2 cellular contexts compared by ENCODE assay signal in the genomic region with DNA sequence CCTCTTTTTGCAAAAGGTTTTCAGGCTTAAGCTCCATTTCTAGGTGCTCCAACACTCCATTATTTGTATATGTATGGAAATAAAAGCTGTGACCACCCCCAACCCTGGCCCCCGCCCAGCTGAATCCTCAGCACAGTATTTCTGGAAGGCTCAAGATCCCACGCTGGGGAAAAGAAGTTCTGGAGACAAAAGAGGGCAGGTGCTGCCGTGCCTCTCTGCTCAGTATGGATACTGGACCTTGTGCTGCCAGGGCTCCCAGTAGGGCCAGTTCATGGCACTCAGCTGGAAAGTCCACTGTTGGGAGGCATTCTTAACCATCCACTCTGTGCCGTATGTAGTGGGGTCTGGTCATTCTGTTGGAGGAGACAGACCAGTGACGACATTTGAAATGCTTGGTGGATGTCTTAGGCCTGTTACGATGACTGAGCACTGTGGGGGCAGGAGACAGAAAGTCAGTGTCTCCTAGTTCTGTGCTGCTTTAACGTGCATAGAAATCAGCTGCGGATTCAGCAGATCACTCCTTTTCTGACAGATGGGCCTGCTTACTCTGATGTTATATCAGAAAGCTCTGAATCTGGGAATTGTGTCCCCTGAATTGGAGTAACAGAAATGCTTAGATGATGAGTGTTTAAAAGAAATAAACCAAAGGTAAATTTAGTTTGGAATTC.
TF ChIP-seq lines count a peak whose summit lies in the region.

No MANE protein-coding gene starts in this region.

TF ChIP-seq in GM12878, 131 proteins besides CTCF, POLR2A, EP300 and RAD21 (continues in another document):
- TF ChIP-seq SP1 (IDR thresholded peaks at IDR 0.05; ENCODE audit: low read depth, low read length), result no peak
- TF ChIP-seq ZNF687 (IDR thresholded peaks at IDR 0.05), result no peak
- no peak for TF ChIP-seq NFXL1 (IDR thresholded peaks at IDR 0.05; ENCODE audit: borderline replicate concordance)
- TF ChIP-seq ESRRA (IDR thresholded peaks at IDR 0.05; ENCODE audit: low read length), result no peak
- TF ChIP-seq BMI1 (IDR thresholded peaks at IDR 0.05; ENCODE audit: borderline replicate concordance), result no peak
- no peak for TF ChIP-seq USF1 (IDR thresholded peaks at IDR 0.05; ENCODE audit: borderline replicate concordance, extremely low read length, insufficient read depth, low read depth, low read length)
- TF ChIP-seq PRDM15 (CRISPR knock-in tag; IDR thresholded peaks at IDR 0.05), result no peak
- no peak for TF ChIP-seq HDAC6 (IDR thresholded peaks at IDR 0.05; ENCODE audit: unreplicated experiment)
- TF ChIP-seq BHLHE40 (IDR thresholded peaks at IDR 0.05; ENCODE audit: borderline replicate concordance in 1 of 2, low read depth in 2 of 2, low read length in 1 of 2), result no peak
- TF ChIP-seq, protein P1, sequence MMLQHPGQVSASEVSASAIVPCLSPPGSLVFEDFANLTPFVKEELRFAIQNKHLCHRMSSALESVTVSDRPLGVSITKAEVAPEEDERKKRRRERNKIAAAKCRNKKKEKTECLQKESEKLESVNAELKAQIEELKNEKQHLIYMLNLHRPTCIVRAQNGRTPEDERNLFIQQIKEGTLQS (IDR thresholded peaks at IDR 0.05; ENCODE audit: borderline replicate concordance, extremely low read depth, low read depth, low read length), result no peak
- TF ChIP-seq, protein P2, sequence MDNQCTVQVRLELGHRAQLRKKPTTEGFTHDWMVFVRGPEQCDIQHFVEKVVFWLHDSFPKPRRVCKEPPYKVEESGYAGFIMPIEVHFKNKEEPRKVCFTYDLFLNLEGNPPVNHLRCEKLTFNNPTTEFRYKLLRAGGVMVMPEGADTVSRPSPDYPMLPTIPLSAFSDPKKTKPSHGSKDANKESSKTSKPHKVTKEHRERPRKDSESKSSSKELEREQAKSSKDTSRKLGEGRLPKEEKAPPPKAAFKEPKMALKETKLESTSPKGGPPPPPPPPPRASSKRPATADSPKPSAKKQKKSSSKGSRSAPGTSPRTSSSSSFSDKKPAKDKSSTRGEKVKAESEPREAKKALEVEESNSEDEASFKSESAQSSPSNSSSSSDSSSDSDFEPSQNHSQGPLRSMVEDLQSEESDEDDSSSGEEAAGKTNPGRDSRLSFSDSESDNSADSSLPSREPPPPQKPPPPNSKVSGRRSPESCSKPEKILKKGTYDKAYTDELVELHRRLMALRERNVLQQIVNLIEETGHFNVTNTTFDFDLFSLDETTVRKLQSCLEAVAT (IDR thresholded peaks at IDR 0.05), result no peak
- no peak for TF ChIP-seq IKZF2 (IDR thresholded peaks at IDR 0.05)

TF ChIP-seq in neural cell, 6 proteins besides CTCF, POLR2A, EP300 and RAD21:
- TF ChIP-seq TAF1 (IDR thresholded peaks at IDR 0.05; ENCODE audit: low read depth) (no peak), SMC3 (conservative IDR thresholded peaks at IDR 0.05; ENCODE audit: poor library complexity) (no peak)
- TF ChIP-seq, protein P3, sequence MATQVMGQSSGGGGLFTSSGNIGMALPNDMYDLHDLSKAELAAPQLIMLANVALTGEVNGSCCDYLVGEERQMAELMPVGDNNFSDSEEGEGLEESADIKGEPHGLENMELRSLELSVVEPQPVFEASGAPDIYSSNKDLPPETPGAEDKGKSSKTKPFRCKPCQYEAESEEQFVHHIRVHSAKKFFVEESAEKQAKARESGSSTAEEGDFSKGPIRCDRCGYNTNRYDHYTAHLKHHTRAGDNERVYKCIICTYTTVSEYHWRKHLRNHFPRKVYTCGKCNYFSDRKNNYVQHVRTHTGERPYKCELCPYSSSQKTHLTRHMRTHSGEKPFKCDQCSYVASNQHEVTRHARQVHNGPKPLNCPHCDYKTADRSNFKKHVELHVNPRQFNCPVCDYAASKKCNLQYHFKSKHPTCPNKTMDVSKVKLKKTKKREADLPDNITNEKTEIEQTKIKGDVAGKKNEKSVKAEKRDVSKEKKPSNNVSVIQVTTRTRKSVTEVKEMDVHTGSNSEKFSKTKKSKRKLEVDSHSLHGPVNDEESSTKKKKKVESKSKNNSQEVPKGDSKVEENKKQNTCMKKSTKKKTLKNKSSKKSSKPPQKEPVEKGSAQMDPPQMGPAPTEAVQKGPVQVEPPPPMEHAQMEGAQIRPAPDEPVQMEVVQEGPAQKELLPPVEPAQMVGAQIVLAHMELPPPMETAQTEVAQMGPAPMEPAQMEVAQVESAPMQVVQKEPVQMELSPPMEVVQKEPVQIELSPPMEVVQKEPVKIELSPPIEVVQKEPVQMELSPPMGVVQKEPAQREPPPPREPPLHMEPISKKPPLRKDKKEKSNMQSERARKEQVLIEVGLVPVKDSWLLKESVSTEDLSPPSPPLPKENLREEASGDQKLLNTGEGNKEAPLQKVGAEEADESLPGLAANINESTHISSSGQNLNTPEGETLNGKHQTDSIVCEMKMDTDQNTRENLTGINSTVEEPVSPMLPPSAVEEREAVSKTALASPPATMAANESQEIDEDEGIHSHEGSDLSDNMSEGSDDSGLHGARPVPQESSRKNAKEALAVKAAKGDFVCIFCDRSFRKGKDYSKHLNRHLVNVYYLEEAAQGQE (IDR thresholded peaks at IDR 0.05; ENCODE audit: borderline replicate concordance), result no peak
TF ChIP-seq in neural cell: peak in this region for 0.
